Comparison of ENCODE assay signal across 8 cellular contexts in genomic region chrX:16869393-16870094, GRCh38. TPM values are rescaled to one million over a fixed set of nuclear protein-coding genes. Genes with fewer than 3 reads are reported as not detected.
DNase-seq lines count a peak whose midpoint lies in the region; ATAC-seq and TF ChIP-seq lines count a peak whose summit lies in the region.

No MANE protein-coding gene starts in this region.

- H3K4me1 ChIP-seq in Peyer's patch (peaks cover 0 to 22% (median 2%) of the 10 kb centered on the region in 4 donors), sigmoid colon (peaks cover 0 to 49% (median 28%) of the 10 kb centered on the region in 4 donors)

- H3K36me3 ChIP-seq in Peyer's patch (no peaks in the 10 kb centered on the region), sigmoid colon (no peaks in the 10 kb centered on the region)

- peak overlapping the region; percentile 98 for H3K27ac Mint-ChIP-seq in activated naive CD8-positive, alpha-beta T cell treated with anti-CD3 and anti-CD28 coated beads, Interleukin-2, amount 10 ng/mL, durations not matched to agents 7 days and 5 days

- H3K9me3 Mint-ChIP-seq in activated naive CD8-positive, alpha-beta T cell treated with anti-CD3 and anti-CD28 coated beads, Interleukin-2, amount 10 ng/mL, durations not matched to agents 7 days and 5 days, result no peaks in the 10 kb centered on the region

- H3K4me3 ChIP-seq in Peyer's patch (peak overlapping the region; percentile 64 to 84 (median 70)), sigmoid colon (peak overlapping the region; percentile 53 to 74 (median 68))

- no peaks in the 10 kb centered on the region for H3K9me3 ChIP-seq in Peyer's patch
- no peaks in the 10 kb centered on the region for H3K9me3 ChIP-seq in sigmoid colon

- no peaks in the 10 kb centered on the region for H3K27me3 ChIP-seq in Peyer's patch
- no peaks in the 10 kb centered on the region for H3K27me3 ChIP-seq in sigmoid colon

- H3K27ac ChIP-seq in Peyer's patch (peak overlapping the region; percentile 85 to 94 (median 92)), sigmoid colon (peak overlapping the region; percentile 90 to 94 (median 90))

- 0 to 1% methylated on average over 92 of the region's 92 CpGs for WGBS in sigmoid colon, 2 donors

- peaks cover 7% of the 10 kb centered on the region for H3K36me3 Mint-ChIP-seq in activated naive CD8-positive, alpha-beta T cell treated with anti-CD3 and anti-CD28 coated beads, Interleukin-2, amount 10 ng/mL, durations not matched to agents 7 days and 5 days

- TF ChIP-seq CTCF in Peyer's patch (IDR thresholded peaks at IDR 0.05), result no peak
- TF ChIP-seq CTCF in sigmoid colon (IDR thresholded peaks at IDR 0.05), result no peak

- TF ChIP-seq POLR2A in Peyer's patch (IDR thresholded peaks at IDR 0.05), result no peak
- no peak for TF ChIP-seq POLR2A in sigmoid colon (IDR thresholded peaks at IDR 0.05)

- H3K27me3 Mint-ChIP-seq in activated naive CD8-positive, alpha-beta T cell treated with anti-CD3 and anti-CD28 coated beads, Interleukin-2, amount 10 ng/mL, durations not matched to agents 7 days and 5 days, result no peaks in the 10 kb centered on the region

- ATAC-seq in GM19351 (IDR thresholded peaks at IDR 0.05; ENCODE audit: unreplicated experiment) (peak; percentile 45), HG03378 (IDR thresholded peaks at IDR 0.05; ENCODE audit: unreplicated experiment) (peak; percentile 22), left ventricle myocardium superior (peak; percentile 19)
- ATAC-seq in activated naive CD8-positive, alpha-beta T cell treated with anti-CD3 and anti-CD28 coated beads, Interleukin-2, amount 10 ng/mL, durations not matched to agents 7 days and 5 days (ENCODE audit: low read depth), result peak; percentile 43

- peak overlapping the region; percentile 94 for H3K4me3 Mint-ChIP-seq in activated naive CD8-positive, alpha-beta T cell treated with anti-CD3 and anti-CD28 coated beads, Interleukin-2, amount 10 ng/mL, durations not matched to agents 7 days and 5 days

- TF ChIP-seq EP300 in sigmoid colon (IDR thresholded peaks at IDR 0.05), result no peak

- intact Hi-C loops in left ventricle myocardium superior (cut with micrococcal nuclease), result no loop called here
- intact Hi-C loops in sigmoid colon (cut with DNase I), result loop anchor here (5.0 to 10.0 kb wide), 2 partner anchors 42 to 1195 kb away; no protein-coding TSS in a partner anchor

- DNase-seq in CD1c-positive myeloid dendritic cell (ENCODE audit: extremely low spot score) (peak; percentile 67), Peyer's patch (peak in 2 of 3 donors; percentile 40 to 62), left ventricle myocardium superior (peak; percentile 60), sigmoid colon (peak; percentile 67), NCI-H1048 (lab: John Stamatoyannopoulos, UW) (no peak)
- peak; percentile 77 for DNase-seq in activated naive CD8-positive, alpha-beta T cell treated with anti-CD3 and anti-CD28 coated beads, Interleukin-2, amount 10 ng/mL, durations not matched to agents 7 days and 5 days

- POLR2A ChIA-PET in activated naive CD8-positive, alpha-beta T cell treated with anti-CD3 and anti-CD28 coated beads, Interleukin-2, amount 10 ng/mL, durations not matched to agents 7 days and 5 days (lab: Charles Lee), result interaction anchor here (2.2 kb wide), 1 partner anchor 13 kb away, joined by 10 read pairs; no protein-coding TSS in a partner anchor

- H3K4me1 Mint-ChIP-seq in activated naive CD8-positive, alpha-beta T cell treated with anti-CD3 and anti-CD28 coated beads, Interleukin-2, amount 10 ng/mL, durations not matched to agents 7 days and 5 days, result peaks cover 17% of the 10 kb centered on the region

RNA-seq across cellular contexts. Expression of gene RBBP7, which starts 0.6 kb away (rescaled TPM):
- total RNA-seq in Peyer's patch (100 to 1,000 TPM in 1 of 4 donors, 10 to 100 TPM in 3; 40.7 to 117 (median 47.8) TPM), left ventricle myocardium superior (113 TPM), sigmoid colon (100 to 1,000 TPM in 3 of 4 donors, 10 to 100 TPM in 1; 99.8 to 130 (median 118) TPM)
- total RNA-seq in activated naive CD8-positive, alpha-beta T cell treated with anti-CD3 and anti-CD28 coated beads, Interleukin-2, amount 10 ng/mL, durations not matched to agents 7 days and 5 days, result 100 to 1,000 TPM; 149 to 150 TPM
- 100 to 1,000 TPM in 1 of 3 donors, 10 to 100 TPM in 2; 59.4 to 110 (median 70.9) TPM for polyA plus RNA-seq in sigmoid colon
